17 cellular contexts compared by ENCODE assay signal in the genomic region with DNA sequence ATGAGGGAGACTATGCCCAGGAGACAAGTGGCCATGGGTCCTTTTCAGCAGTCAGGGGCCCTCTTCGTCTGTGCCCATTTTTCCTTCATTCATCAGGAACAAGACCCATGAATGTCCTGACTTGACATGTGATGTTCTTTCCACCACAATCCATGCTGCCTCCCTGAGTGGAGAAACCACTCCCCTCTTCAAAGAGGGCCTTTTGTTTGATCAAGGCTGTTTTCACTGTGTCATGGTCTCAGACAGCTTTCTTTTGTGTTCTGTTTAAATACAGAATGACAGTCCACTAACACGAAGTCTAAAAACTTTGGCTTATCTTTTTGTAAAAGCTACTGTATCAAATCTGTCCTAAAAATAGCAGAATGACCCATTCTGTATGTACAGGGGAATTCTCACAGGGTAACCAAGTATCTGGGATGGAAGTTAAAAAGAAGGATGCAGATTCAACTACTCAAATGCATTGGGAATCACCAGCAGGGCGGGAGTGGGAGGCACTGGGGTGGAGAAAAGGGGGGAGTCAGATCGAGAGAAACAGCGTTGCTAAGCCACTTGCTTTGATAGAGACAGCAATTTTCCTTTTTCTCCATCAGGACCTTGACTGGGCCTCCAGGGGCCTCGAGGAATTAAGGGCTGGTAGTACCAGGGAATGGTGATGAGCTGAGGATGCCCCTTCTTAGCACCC. TPM values are rescaled to one million over a fixed set of nuclear protein-coding genes. Genes with fewer than 3 reads are reported as not detected.
A peak's percentile ranks its signal among the peaks of the same experiment; 100 is the strongest.
DNase-seq lines count a peak whose midpoint lies in the region; FAIRE-seq lines count a peak whose summit lies in the region.
"Had no signal": no experiment of that assay in that cellular context is flagged by ENCODE, and none has a peak within 500 bp of the region (broad histone marks: within the 10 kb centered on the region; RNA-seq: fewer than 3 reads in every experiment).

No MANE protein-coding gene starts in this region.

- no peak overlapping the region for H2BK120ac ChIP-seq in neuronal stem cell (ENCODE audit: low read depth, low read length)

- no peak overlapping the region for H3K23ac ChIP-seq in neuronal stem cell (ENCODE audit: low read depth, low read length, poor library complexity)

- peaks cover 4 to 9% of the 10 kb centered on the region in 2 donors for H3K36me3 ChIP-seq in neuronal stem cell (replicated peaks in 1 of 2; ENCODE audit: control insufficient read depth in 2 of 2, insufficient read depth in 2 of 2, low read length in 2 of 2)

- WGBS in neuronal stem cell (ENCODE audit: extremely low coverage in 2 of 2, insufficient read length in 2 of 2, insufficient replicate concordance in 1 of 2), 2 donors = no CpG with 5 or more reads among the region's 6 CpGs

- peak; percentile 48 for FAIRE-seq in frontal cortex (lab: Jason Lieb, UNC)
- FAIRE-seq: A549, H1 had no signal

- H4K8ac ChIP-seq in neuronal stem cell (ENCODE audit: low read depth, low read length) = no peak overlapping the region

- peak overlapping the region; percentile 66 for H2AFZ ChIP-seq in neuronal stem cell (ENCODE audit: low read length)

- no peak overlapping the region for H3K14ac ChIP-seq in neuronal stem cell (ENCODE audit: low read length)

- no peak overlapping the region for H4K91ac ChIP-seq in neuronal stem cell (ENCODE audit: low read depth, low read length, poor library complexity)

- no peak overlapping the region for H3K4me3 ChIP-seq in neuronal stem cell (ENCODE audit: low read length in 2 of 2)
- H3K4me3 ChIP-seq: A549 had no signal

- H2AK5ac ChIP-seq in neuronal stem cell (ENCODE audit: low read depth, low read length) = no peak overlapping the region

- peaks cover 0 to 10% of the 10 kb centered on the region in 2 donors for H3K9me3 ChIP-seq in neuronal stem cell (replicated peaks in 1 of 2; ENCODE audit: control insufficient read depth in 2 of 2, insufficient read depth in 1 of 2, low read depth in 1 of 2, low read length in 2 of 2)
- H3K9me3 ChIP-seq: A549 had no signal

- no peaks in the 10 kb centered on the region for H3K27me3 ChIP-seq in neuronal stem cell (ENCODE audit: control insufficient read depth in 3 of 3, insufficient read depth in 3 of 3, low read depth in 1 of 3, low read length in 3 of 3)

- H3K4me2 ChIP-seq in neuronal stem cell (ENCODE audit: insufficient read depth, low read length, poor library complexity, severe bottlenecking) = no peak overlapping the region
- H3K4me2 ChIP-seq: A549 had no signal

- H3K27ac ChIP-seq in neuronal stem cell (replicated peaks; ENCODE audit: low read length) = no peak overlapping the region
- H3K27ac ChIP-seq: A549 had no signal

- no peak overlapping the region for H3K18ac ChIP-seq in neuronal stem cell (ENCODE audit: low read length)

- no peak overlapping the region for H2BK12ac ChIP-seq in neuronal stem cell (ENCODE audit: low read length)

- no peak overlapping the region for H3K9ac ChIP-seq in neuronal stem cell (ENCODE audit: low read depth, low read length, poor library complexity)

- H2BK5ac ChIP-seq in neuronal stem cell (ENCODE audit: low read length) = no peak overlapping the region

- H3K79me1 ChIP-seq in neuronal stem cell (ENCODE audit: low read depth, low read length) = peaks cover 2% of the 10 kb centered on the region

- H2BK15ac ChIP-seq in neuronal stem cell (ENCODE audit: low read length) = no peak overlapping the region

- peaks cover 19 to 37% of the 10 kb centered on the region in 2 donors for H3K4me1 ChIP-seq in neuronal stem cell (ENCODE audit: control insufficient read depth in 2 of 2, insufficient read depth in 1 of 2, low read depth in 1 of 2, low read length in 2 of 2)
- H3K4me1 ChIP-seq: A549 had no signal

- DNase-seq in Ammon's horn (ENCODE audit: low spot score) (peak; percentile 81), NCI-H69 (lab: John Stamatoyannopoulos, UW) (peak; percentile 13), frontal cortex (ENCODE audit: low spot score in 2 of 2) (no peak), neuronal stem cell (ENCODE audit: low spot score) (no peak), hepatic stellate cell (ENCODE audit: low spot score) (no peak), DMS79 treated with DMSO at 0.1 percent for 48 hours (lab: John Stamatoyannopoulos, UW) (no peak)
- DNase-seq in stimulated activated CD4-positive, alpha-beta T cell treated with anti-CD3 and anti-CD28 coated beads, Interleukin-4, amount 100 ng/mL, for 4 hours = no peak
- no peak for DNase-seq in stimulated activated CD4-positive, alpha-beta T cell treated with anti-CD3 and anti-CD28 coated beads, Interleukin-15, amount 100 ng/mL, for 24 hours
- DNase-seq: Kasumi-1, NCI-H1105 treated with DMSO at 0.1 percent for 48 hours, NCI-H187, NCI-H2171 treated with DMSO at 0.1 percent for 48 hours, NCI-H510A treated with DMSO at 0.1 percent for 48 hours, SIG-M5 had no signal

- H3K4ac ChIP-seq in neuronal stem cell (ENCODE audit: low read length) = no peak overlapping the region

RNA-seq across cellular contexts. Expression of a gene that starts 13.9 kb away (rescaled TPM):
- total RNA-seq in frontal cortex = 0.82 TPM
- polyA plus RNA-seq in neuronal stem cell (2013, experiment 1 of 2) = 53.3 TPM
- 53.2 TPM for polyA plus RNA-seq in neuronal stem cell (2013, experiment 2 of 2)
- total RNA-seq: RPMI7951 had no signal

Comparison
In these comparisons a context has a peak if more than half of its experiments do, and no peak if none do; other contexts are left out.
1. DNase-seq: peak in Ammon's horn (single experiment) and NCI-H69 (single experiment); none in frontal cortex (0 of 2), neuronal stem cell (single experiment), stimulated activated CD4-positive, alpha-beta T cell treated with anti-CD3 and anti-CD28 coated beads, Interleukin-4, amount 100 ng/mL, for 4 hours (0 of 2), hepatic stellate cell (single experiment), stimulated activated CD4-positive, alpha-beta T cell treated with anti-CD3 and anti-CD28 coated beads, Interleukin-15, amount 100 ng/mL, for 24 hours (single experiment) and DMS79 treated with DMSO at 0.1 percent for 48 hours (single experiment).